Comparison of ENCODE assay signal across 8 cellular contexts in the genomic region with DNA sequence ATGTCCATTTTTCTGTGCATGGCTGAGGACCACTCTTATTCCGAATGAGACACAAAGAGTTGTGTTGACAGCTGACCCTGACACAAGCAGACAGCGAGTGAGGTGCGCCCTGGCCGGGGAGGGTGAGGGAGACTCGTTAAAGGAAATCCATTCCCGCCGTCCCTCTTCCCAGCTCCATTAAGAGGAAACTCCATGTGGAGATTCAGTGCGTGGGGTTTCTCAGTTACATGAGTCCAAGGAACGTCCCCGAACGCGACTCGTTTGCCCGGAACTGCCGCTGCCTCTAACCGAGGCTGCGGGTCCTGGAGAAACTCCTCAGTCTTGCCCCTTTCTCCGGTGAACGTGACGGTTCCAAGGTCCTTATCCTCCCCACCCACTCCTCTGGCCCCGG. TPM values are rescaled to one million over a fixed set of nuclear protein-coding genes. Genes with fewer than 3 reads are reported as not detected.
A peak's percentile ranks its signal among the peaks of the same experiment; 100 is the strongest.
DNase-seq lines count a peak whose midpoint lies in the region; ATAC-seq and TF ChIP-seq lines count a peak whose summit lies in the region.
"Had no signal": no experiment of that assay in that cellular context is flagged by ENCODE, and none has a peak within 500 bp of the region (broad histone marks: within the 10 kb centered on the region; RNA-seq: fewer than 3 reads in every experiment).

No MANE protein-coding gene starts in this region.

- H3K36me3 ChIP-seq in iPS-18a (ENCODE audit: control insufficient read depth, low read depth, low read length): no peaks in the 10 kb centered on the region

- peaks cover 60% of the 10 kb centered on the region for H3K27me3 ChIP-seq in iPS-18a (ENCODE audit: control insufficient read depth, insufficient read depth, low read length)

- H3K4me3 ChIP-seq in HFF-Myc (replicated peaks; ENCODE audit: low read depth, low read length) (peak overlapping the region; percentile 63), iPS-18a (ENCODE audit: low read length) (peak overlapping the region; percentile 69)

- H3K27ac Mint-ChIP-seq in activated T-helper 17 cell treated with anti-CD3 and anti-CD28 coated beads, Interleukin-2, amount 50 U/mL, for 72 hours: no peak overlapping the region
- no peak overlapping the region for H3K27ac Mint-ChIP-seq in stimulated activated memory B cell treated with anti-CD40 and anti-IgM and Interleukin-4, amounts not matched to agents 10 μg/mL and 1 μg/mL and 100 μg/mL, for 72 hours

- H3K36me3 Mint-ChIP-seq in activated T-helper 17 cell treated with anti-CD3 and anti-CD28 coated beads, Interleukin-2, amount 50 U/mL, for 72 hours (ENCODE audit: low read depth): no peaks in the 10 kb centered on the region
- H3K36me3 Mint-ChIP-seq in stimulated activated memory B cell treated with anti-CD40 and anti-IgM and Interleukin-4, amounts not matched to agents 10 μg/mL and 1 μg/mL and 100 μg/mL, for 72 hours: no peaks in the 10 kb centered on the region

- TF ChIP-seq CTCF in HFF-Myc (IDR thresholded peaks at IDR 0.05; ENCODE audit: low read depth, low read length, missing control alignments): no peak

- peaks cover 56% of the 10 kb centered on the region for H3K27me3 Mint-ChIP-seq in activated T-helper 17 cell treated with anti-CD3 and anti-CD28 coated beads, Interleukin-2, amount 50 U/mL, for 72 hours
- peaks cover 49% of the 10 kb centered on the region for H3K27me3 Mint-ChIP-seq in stimulated activated memory B cell treated with anti-CD40 and anti-IgM and Interleukin-4, amounts not matched to agents 10 μg/mL and 1 μg/mL and 100 μg/mL, for 72 hours

- peak overlapping the region; percentile 33 for H3K9ac ChIP-seq in iPS-18a (ENCODE audit: low read length)

- no peak overlapping the region for H3K27ac ChIP-seq in iPS-18a (ENCODE audit: low read length)
- H3K27ac ChIP-seq: KMS-11 had no signal

- DNase-seq in HFF-Myc (ENCODE audit: extremely low read depth, low read depth) (no peak), Kasumi-1 (lab: John Stamatoyannopoulos, UW) (no peak), AML-193 (lab: John Stamatoyannopoulos, UW) (no peak)

- peak overlapping the region; percentile 25 for H3K4me3 Mint-ChIP-seq in activated T-helper 17 cell treated with anti-CD3 and anti-CD28 coated beads, Interleukin-2, amount 50 U/mL, for 72 hours
- peak overlapping the region; percentile 46 for H3K4me3 Mint-ChIP-seq in stimulated activated memory B cell treated with anti-CD40 and anti-IgM and Interleukin-4, amounts not matched to agents 10 μg/mL and 1 μg/mL and 100 μg/mL, for 72 hours

- H3K9me3 ChIP-seq in iPS-18a (ENCODE audit: control insufficient read depth, low read depth, low read length): no peaks in the 10 kb centered on the region

- H3K9me3 Mint-ChIP-seq in activated T-helper 17 cell treated with anti-CD3 and anti-CD28 coated beads, Interleukin-2, amount 50 U/mL, for 72 hours: no peaks in the 10 kb centered on the region
- no peaks in the 10 kb centered on the region for H3K9me3 Mint-ChIP-seq in stimulated activated memory B cell treated with anti-CD40 and anti-IgM and Interleukin-4, amounts not matched to agents 10 μg/mL and 1 μg/mL and 100 μg/mL, for 72 hours

- no peak for ATAC-seq in activated T-helper 17 cell treated with anti-CD3 and anti-CD28 coated beads, Interleukin-2, amount 50 U/mL, for 72 hours (replicated peaks)
- no peak for ATAC-seq in stimulated activated memory B cell treated with anti-CD40 and anti-IgM and Interleukin-4, amounts not matched to agents 10 μg/mL and 1 μg/mL and 100 μg/mL, for 72 hours
- no peak for ATAC-seq in GM19328 (IDR thresholded peaks at IDR 0.05; ENCODE audit: unreplicated experiment)

- peaks cover 5% of the 10 kb centered on the region for H3K4me1 ChIP-seq in iPS-18a (ENCODE audit: control insufficient read depth, low read depth, low read length)

- no peaks in the 10 kb centered on the region for H3K4me1 Mint-ChIP-seq in activated T-helper 17 cell treated with anti-CD3 and anti-CD28 coated beads, Interleukin-2, amount 50 U/mL, for 72 hours
- H3K4me1 Mint-ChIP-seq in stimulated activated memory B cell treated with anti-CD40 and anti-IgM and Interleukin-4, amounts not matched to agents 10 μg/mL and 1 μg/mL and 100 μg/mL, for 72 hours: peaks cover 14% of the 10 kb centered on the region

RNA-seq across cellular contexts. Expression of a gene that starts 1.0 kb away (rescaled TPM):
- not detected for total RNA-seq in activated T-helper 17 cell treated with anti-CD3 and anti-CD28 coated beads, Interleukin-2, amount 50 U/mL, for 72 hours
